In genomic region chr1:234212764-234213406, GRCh38 we compare ENCODE assay signal across 10 cellular contexts.
A peak's percentile ranks its signal among the peaks of the same experiment; 100 is the strongest.
DNase-seq lines count a peak whose midpoint lies in the region; ATAC-seq and TF ChIP-seq lines count a peak whose summit lies in the region.
"Had no signal": no experiment of that assay in that cellular context is flagged by ENCODE, and none has a peak within 500 bp of the region (broad histone marks: within the 10 kb centered on the region; RNA-seq: fewer than 3 reads in every experiment).

No MANE protein-coding gene starts in this region.

- no peak for TF ChIP-seq POLR2A in ovary (IDR thresholded peaks at IDR 0.05)

- DNase-seq in BE2C (peak; percentile 35), GM13976 (ENCODE audit: low spot score) (peak; percentile 74), NCI-H526 treated with DMSO at 0.1 percent for 48 hours (lab: John Stamatoyannopoulos, UW) (peak; percentile 15), immature natural killer cell (peak in 2 of 3 donors; percentile 29 to 32), GM03348 (ENCODE audit: low spot score) (no peak), ovary (no peak)

- intact Hi-C loops in ovary (cut with DNase I), result no loop called here

- H3K4me3 ChIP-seq in BE2C (ENCODE audit: low read depth, low read length) (no peak overlapping the region), ovary (no peak overlapping the region)
- H3K4me3 ChIP-seq: lung had no signal

- in situ Hi-C loops in GM13976 (cut with MboI; ENCODE audit: low sequenced_read_pairs, unreplicated experiment), result loop anchor here (10.0 kb wide), 1 partner anchor 102 kb away; no protein-coding TSS in a partner anchor

- H3K27ac ChIP-seq in ovary, result no peak overlapping the region

- H3K4me1 Mint-ChIP-seq in activated naive CD4-positive, alpha-beta T cell treated with anti-CD3 and anti-CD28 coated beads, Interleukin-2, amount 50 U/mL, for 24 hours, result peaks cover 31% of the 10 kb centered on the region
- peaks cover 0 to 8% of the 10 kb centered on the region in 2 donors for H3K4me1 Mint-ChIP-seq in immature natural killer cell

- H3K4me1 ChIP-seq in BE2C (no peaks in the 10 kb centered on the region), ovary (ENCODE audit: insufficient read depth) (no peaks in the 10 kb centered on the region)

- H3K36me3 ChIP-seq in BE2C (no peaks in the 10 kb centered on the region), ovary (no peaks in the 10 kb centered on the region)

- H3K27me3 ChIP-seq in BE2C (peaks cover 38% of the 10 kb centered on the region), ovary (no peaks in the 10 kb centered on the region)

- 15 to 27% (median 22%) methylated on average over 2 of the region's 2 CpGs for WGBS in ovary, 3 donors

- no peaks in the 10 kb centered on the region for H3K9me3 ChIP-seq in BE2C
- no peaks in the 10 kb centered on the region for H3K9me3 ChIP-seq in ovary

- peak; percentile 85 for TF ChIP-seq CTCF in BE2C (IDR thresholded peaks at IDR 0.05; ENCODE audit: low read depth, low read length)
- peak; percentile 50 for TF ChIP-seq CTCF in GM13976 (IDR thresholded peaks at IDR 0.05; ENCODE audit: borderline replicate concordance, control extremely low read depth, extremely low read depth, insufficient read depth, missing control alignments)
- no peak for TF ChIP-seq CTCF in ovary (IDR thresholded peaks at IDR 0.05)

- H3K27me3 Mint-ChIP-seq in activated naive CD4-positive, alpha-beta T cell treated with anti-CD3 and anti-CD28 coated beads, Interleukin-2, amount 50 U/mL, for 24 hours, result no peaks in the 10 kb centered on the region
- peaks cover 11 to 15% (median 11%) of the 10 kb centered on the region in 3 donors for H3K27me3 Mint-ChIP-seq in immature natural killer cell (ENCODE audit: low read depth in 3 of 3)

- peak; percentile 63 for ATAC-seq in HG03095 (IDR thresholded peaks at IDR 0.05; ENCODE audit: unreplicated experiment)

- no peaks in the 10 kb centered on the region for H3K36me3 Mint-ChIP-seq in activated naive CD4-positive, alpha-beta T cell treated with anti-CD3 and anti-CD28 coated beads, Interleukin-2, amount 50 U/mL, for 24 hours
- no peaks in the 10 kb centered on the region for H3K36me3 Mint-ChIP-seq in immature natural killer cell

- peak overlapping the region; percentile 86 for H3K4me3 Mint-ChIP-seq in activated naive CD4-positive, alpha-beta T cell treated with anti-CD3 and anti-CD28 coated beads, Interleukin-2, amount 50 U/mL, for 24 hours
- H3K4me3 Mint-ChIP-seq in immature natural killer cell, result peak overlapping the region in 2 of 5 donors; percentile 5 to 31

- H3K27ac Mint-ChIP-seq in activated naive CD4-positive, alpha-beta T cell treated with anti-CD3 and anti-CD28 coated beads, Interleukin-2, amount 50 U/mL, for 24 hours, result peak overlapping the region; percentile 79
- no peak overlapping the region for H3K27ac Mint-ChIP-seq in immature natural killer cell
- H3K27ac Mint-ChIP-seq: IgD-negative memory B cell had no signal

- H3K9me3 Mint-ChIP-seq in activated naive CD4-positive, alpha-beta T cell treated with anti-CD3 and anti-CD28 coated beads, Interleukin-2, amount 50 U/mL, for 24 hours, result no peaks in the 10 kb centered on the region
- H3K9me3 Mint-ChIP-seq in immature natural killer cell, result no peaks in the 10 kb centered on the region

- TF ChIP-seq EP300 in ovary (IDR thresholded peaks at IDR 0.05), result no peak

Comparison
In these comparisons a context has a peak if more than half of its experiments do, and no peak if none do; other contexts are left out.
1. DNase-seq: peak in BE2C (single experiment), GM13976 (single experiment), NCI-H526 treated with DMSO at 0.1 percent for 48 hours (single experiment) and immature natural killer cell (2 of 3); none in GM03348 (single experiment) and ovary (0 of 5).
2. CTCF ChIP-seq: peak in BE2C (single experiment) and GM13976 (single experiment); none in ovary (0 of 3).